Comparison of ENCODE assay signal across 1 cellular context in the genomic region with DNA sequence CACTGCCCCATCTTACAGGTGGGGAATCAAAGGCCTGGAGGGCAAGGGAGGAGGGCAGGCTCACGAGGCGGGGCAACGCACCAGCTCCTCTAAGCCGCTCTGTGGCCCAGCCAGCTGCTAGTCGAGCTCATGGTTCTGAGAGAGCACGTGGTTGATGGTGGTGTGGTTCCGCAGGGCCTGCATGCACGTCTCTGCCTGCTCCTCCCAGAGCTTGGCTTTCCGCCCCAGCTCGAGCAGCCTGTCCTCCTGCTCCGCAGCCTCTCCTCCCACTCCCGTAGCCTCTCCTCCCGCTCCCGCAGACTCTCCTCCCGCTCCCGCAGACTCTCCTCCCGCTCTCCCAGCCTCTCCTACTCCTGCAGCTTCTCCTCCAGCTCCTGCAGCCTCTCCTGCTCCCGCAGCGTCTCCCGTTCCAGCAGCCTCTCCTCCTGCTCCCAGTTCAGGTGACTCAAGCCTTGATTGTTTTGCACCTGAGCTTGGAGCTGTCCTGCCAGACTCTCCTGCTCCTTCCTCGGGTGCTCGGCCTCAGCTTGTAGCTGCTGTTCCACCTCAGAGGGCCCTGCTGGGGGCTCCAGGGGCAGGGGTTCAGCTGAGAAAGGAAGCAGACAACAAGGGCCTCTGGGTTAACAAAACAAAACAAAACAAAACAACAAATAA.
TF ChIP-seq lines count a peak whose summit lies in the region.

No MANE protein-coding gene starts in this region.

TF ChIP-seq in HepG2, 621 proteins besides CTCF, POLR2A, EP300 and RAD21 (continued from another document and continues in another):
- 0 out of 2 replicates have a peak, but pooled peaks have one; percentile 36 for TF ChIP-seq ZNF280D (CRISPR knock-in tag; IDR thresholded peaks at IDR 0.05)
- TF ChIP-seq, protein P1, sequence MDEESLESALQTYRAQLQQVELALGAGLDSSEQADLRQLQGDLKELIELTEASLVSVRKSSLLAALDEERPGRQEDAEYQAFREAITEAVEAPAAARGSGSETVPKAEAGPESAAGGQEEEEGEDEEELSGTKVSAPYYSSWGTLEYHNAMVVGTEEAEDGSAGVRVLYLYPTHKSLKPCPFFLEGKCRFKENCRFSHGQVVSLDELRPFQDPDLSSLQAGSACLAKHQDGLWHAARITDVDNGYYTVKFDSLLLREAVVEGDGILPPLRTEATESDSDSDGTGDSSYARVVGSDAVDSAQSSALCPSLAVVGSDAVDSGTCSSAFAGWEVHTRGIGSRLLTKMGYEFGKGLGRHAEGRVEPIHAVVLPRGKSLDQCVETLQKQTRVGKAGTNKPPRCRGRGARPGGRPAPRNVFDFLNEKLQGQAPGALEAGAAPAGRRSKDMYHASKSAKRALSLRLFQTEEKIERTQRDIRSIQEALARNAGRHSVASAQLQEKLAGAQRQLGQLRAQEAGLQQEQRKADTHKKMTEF (CRISPR knock-in tag; IDR thresholded peaks at IDR 0.05) = no peak
- 0 out of 2 replicates have a peak, but pooled peaks have one; percentile 81 for TF ChIP-seq MXD1 (CRISPR knock-in tag; IDR thresholded peaks at IDR 0.05)
- TF ChIP-seq NR0B2 (CRISPR knock-in tag; IDR thresholded peaks at IDR 0.05) = 0 out of 2 replicates have a peak, but pooled peaks have one; percentile 54
- 0 out of 2 replicates have a peak, but pooled peaks have one; percentile 12 for TF ChIP-seq ZNF567 (CRISPR knock-in tag; IDR thresholded peaks at IDR 0.05; ENCODE audit: borderline replicate concordance)
- TF ChIP-seq ADNP (CRISPR knock-in tag; IDR thresholded peaks at IDR 0.05) = no peak
- 0 out of 2 replicates have a peak, but pooled peaks have one; percentile 10 for TF ChIP-seq ZNF629 (CRISPR knock-in tag; conservative IDR thresholded peaks at IDR 0.05)
- TF ChIP-seq ZNF619 (CRISPR knock-in tag; IDR thresholded peaks at IDR 0.05) = 0 out of 2 replicates have a peak, but pooled peaks have one; percentile 35
- no peak for TF ChIP-seq ATRX (CRISPR knock-in tag; IDR thresholded peaks at IDR 0.05; ENCODE audit: borderline replicate concordance)
- TF ChIP-seq ZNF263 (CRISPR knock-in tag; IDR thresholded peaks at IDR 0.05) = peak; percentile 79
- peak; percentile 54 for TF ChIP-seq ZMYM3 (CRISPR knock-in tag; IDR thresholded peaks at IDR 0.05)
- TF ChIP-seq ZNF746 (CRISPR knock-in tag; IDR thresholded peaks at IDR 0.05) = no peak
- TF ChIP-seq YEATS4 (CRISPR knock-in tag; IDR thresholded peaks at IDR 0.05; ENCODE audit: borderline replicate concordance) = peak; percentile 45; the same call in 1 of the 2 replicates
- TF ChIP-seq PITX1 (CRISPR knock-in tag; IDR thresholded peaks at IDR 0.05) = peak; percentile 49; the same call in 1 of the 2 replicates
- no peak for TF ChIP-seq CBX2 (IDR thresholded peaks at IDR 0.05; ENCODE audit: low read depth, low read length)
- no peak for TF ChIP-seq CBX2 (CRISPR knock-in tag; IDR thresholded peaks at IDR 0.05; ENCODE audit: low read depth)
- no peak for TF ChIP-seq RFXAP (CRISPR knock-in tag; IDR thresholded peaks at IDR 0.05; ENCODE audit: borderline replicate concordance)
- peak; percentile 65 for TF ChIP-seq HNRNPLL (IDR thresholded peaks at IDR 0.05; ENCODE audit: low read depth, low read length, poor library complexity, severe bottlenecking)
- no peak for TF ChIP-seq ZSCAN21 (CRISPR knock-in tag; IDR thresholded peaks at IDR 0.05; ENCODE audit: borderline replicate concordance)
- TF ChIP-seq, protein P2, sequence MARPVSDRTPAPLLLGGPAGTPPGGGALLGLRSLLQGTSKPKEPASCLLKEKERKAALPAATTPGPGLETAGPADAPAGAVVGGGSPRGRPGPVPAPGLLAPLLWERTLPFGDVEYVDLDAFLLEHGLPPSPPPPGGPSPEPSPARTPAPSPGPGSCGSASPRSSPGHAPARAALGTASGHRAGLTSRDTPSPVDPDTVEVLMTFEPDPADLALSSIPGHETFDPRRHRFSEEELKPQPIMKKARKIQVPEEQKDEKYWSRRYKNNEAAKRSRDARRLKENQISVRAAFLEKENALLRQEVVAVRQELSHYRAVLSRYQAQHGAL (CRISPR knock-in tag; IDR thresholded peaks at IDR 0.05; ENCODE audit: not compliant biosample characterization) = no peak
- TF ChIP-seq TFDP2 (CRISPR knock-in tag; IDR thresholded peaks at IDR 0.05) = peak; percentile 42; the same call in 1 of the 2 replicates
- no peak for TF ChIP-seq NR2F6 (IDR thresholded peaks at IDR 0.05)
- TF ChIP-seq NR2F6 (CRISPR knock-in tag; IDR thresholded peaks at IDR 0.05) = no peak
- TF ChIP-seq ZNF543 (CRISPR knock-in tag; IDR thresholded peaks at IDR 0.05) = no peak
- TF ChIP-seq ZNF646 (CRISPR knock-in tag; IDR thresholded peaks at IDR 0.05) = no peak
- 0 out of 2 replicates have a peak, but pooled peaks have one; percentile 33 for TF ChIP-seq ZNF776 (CRISPR knock-in tag; IDR thresholded peaks at IDR 0.05)
- TF ChIP-seq MIER2 (CRISPR knock-in tag; IDR thresholded peaks at IDR 0.05) = no peak
- no peak for TF ChIP-seq TBX3 (IDR thresholded peaks at IDR 0.05; ENCODE audit: borderline replicate concordance)
- TF ChIP-seq ZNF407 (CRISPR knock-in tag; IDR thresholded peaks at IDR 0.05; ENCODE audit: not compliant biosample characterization) = peak; percentile 61
